5 cellular contexts compared by ENCODE assay signal in the genomic region with DNA sequence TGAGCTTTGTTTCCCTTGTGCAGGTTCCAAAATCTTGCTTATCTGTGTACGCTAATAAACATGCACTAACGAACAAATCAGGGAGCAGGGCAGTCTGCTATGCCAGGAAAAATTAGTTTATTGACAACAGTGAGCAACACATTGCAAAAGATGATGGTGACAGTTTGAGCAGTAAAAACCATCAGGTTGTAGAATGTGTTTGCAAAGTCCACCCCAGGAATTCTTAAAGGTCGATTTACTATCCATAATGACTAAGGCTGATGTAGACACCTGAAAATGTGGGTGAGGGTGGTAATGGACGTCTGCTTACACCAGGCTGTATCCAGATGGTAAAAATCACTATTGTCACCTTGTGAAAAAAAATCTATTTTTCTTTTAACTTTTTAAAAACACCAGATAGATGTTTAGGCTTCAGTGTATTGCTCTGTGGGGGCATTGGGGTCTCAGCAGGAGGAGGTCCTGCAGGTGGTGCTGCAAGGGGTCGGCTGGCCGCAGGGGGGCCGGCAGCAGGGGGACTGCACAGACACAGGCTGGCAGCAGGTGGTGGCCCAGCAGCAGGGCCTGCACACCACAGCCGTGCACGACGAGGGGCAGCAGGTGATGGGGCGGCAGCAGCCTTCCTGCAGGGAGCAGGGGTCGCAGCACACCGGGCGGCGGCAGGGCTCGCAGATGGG. TPM values are rescaled to one million over a fixed set of nuclear protein-coding genes. Genes with fewer than 3 reads are reported as not detected.
"Had no signal": no experiment of that assay in that cellular context is flagged by ENCODE, and none has a peak within 500 bp of the region (broad histone marks: within the 10 kb centered on the region; RNA-seq: fewer than 3 reads in every experiment).

No MANE protein-coding gene starts in this region.

RNA-seq across cellular contexts. Expression of a gene that starts 0.5 kb away (rescaled TPM):
- total RNA-seq: GM23248, H1, H9, HT-29, K562 had no signal
- polyA plus RNA-seq: GM23248, H1, K562 had no signal

RNA-seq across cellular contexts. Expression of a gene that starts 5.2 kb away (rescaled TPM):
- total RNA-seq: H1, H9, HT-29, K562 had no signal
- polyA plus RNA-seq: H1, K562 had no signal

RNA-seq across cellular contexts. Expression of a gene that starts 10.1 kb away (rescaled TPM):
- total RNA-seq: GM23248, H1, H9, HT-29, K562 had no signal
- polyA plus RNA-seq: H1, K562 had no signal

RNA-seq across cellular contexts. Expression of a gene that starts 18.0 kb away (rescaled TPM):
- total RNA-seq: GM23248, H1, H9, HT-29, K562 had no signal
- polyA plus RNA-seq: GM23248, H1, K562 had no signal

RNA-seq across cellular contexts. Expression of a gene that starts 18.8 kb away (rescaled TPM):
- total RNA-seq: GM23248, H1, H9, HT-29, K562 had no signal
- polyA plus RNA-seq: GM23248, H1, K562 had no signal
